1 cellular context compared by ENCODE assay signal in genomic region chr3:171548918-171549317, GRCh38.
TF ChIP-seq lines count a peak whose summit lies in the region.

No MANE protein-coding gene starts in this region.

TF ChIP-seq in GM23338, 12 proteins besides CTCF, POLR2A, EP300 and RAD21 (continued from another document):
- TF ChIP-seq ETS1 (IDR thresholded peaks at IDR 0.05) (no peak), CREB1 (CRISPR knock-in tag; IDR thresholded peaks at IDR 0.05; ENCODE audit: low read depth) (no peak)
